In the genomic region with DNA sequence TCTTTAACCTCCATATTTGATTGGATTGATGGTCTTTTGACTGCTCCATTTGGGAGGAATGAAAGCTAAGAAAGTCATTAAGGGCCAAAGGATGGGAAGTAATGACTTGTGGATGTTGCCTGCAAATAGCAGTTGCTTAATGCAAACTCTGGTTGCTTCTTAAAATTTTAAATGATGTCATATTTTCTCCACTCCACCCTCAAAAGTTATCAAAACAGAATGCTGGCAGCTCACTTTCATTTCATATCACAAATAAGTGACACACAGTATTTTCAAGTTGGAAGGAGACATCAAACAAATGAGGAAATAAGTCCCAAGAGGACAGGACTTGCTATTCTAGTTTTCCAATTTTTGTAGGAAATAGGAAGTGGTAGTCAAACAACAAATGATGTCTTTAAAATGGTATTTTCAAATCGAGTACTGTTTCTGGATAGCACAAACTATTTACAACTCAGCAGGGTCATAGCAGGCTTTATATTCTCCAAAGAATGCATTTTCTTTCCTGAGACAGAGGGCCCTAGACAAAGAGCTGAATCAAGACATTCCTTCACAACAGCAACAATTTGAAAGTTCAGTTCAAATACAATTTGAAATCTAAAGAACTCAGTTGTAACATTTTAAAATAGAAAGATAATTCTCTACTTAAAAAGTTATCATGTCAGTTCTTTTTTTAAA, we compare ENCODE assay signal across 1 cellular context.
TF ChIP-seq lines count a peak whose summit lies in the region.

No MANE protein-coding gene starts in this region.

TF ChIP-seq in H1, 55 proteins besides CTCF, POLR2A, EP300 and RAD21:
- TF ChIP-seq, protein P1, sequence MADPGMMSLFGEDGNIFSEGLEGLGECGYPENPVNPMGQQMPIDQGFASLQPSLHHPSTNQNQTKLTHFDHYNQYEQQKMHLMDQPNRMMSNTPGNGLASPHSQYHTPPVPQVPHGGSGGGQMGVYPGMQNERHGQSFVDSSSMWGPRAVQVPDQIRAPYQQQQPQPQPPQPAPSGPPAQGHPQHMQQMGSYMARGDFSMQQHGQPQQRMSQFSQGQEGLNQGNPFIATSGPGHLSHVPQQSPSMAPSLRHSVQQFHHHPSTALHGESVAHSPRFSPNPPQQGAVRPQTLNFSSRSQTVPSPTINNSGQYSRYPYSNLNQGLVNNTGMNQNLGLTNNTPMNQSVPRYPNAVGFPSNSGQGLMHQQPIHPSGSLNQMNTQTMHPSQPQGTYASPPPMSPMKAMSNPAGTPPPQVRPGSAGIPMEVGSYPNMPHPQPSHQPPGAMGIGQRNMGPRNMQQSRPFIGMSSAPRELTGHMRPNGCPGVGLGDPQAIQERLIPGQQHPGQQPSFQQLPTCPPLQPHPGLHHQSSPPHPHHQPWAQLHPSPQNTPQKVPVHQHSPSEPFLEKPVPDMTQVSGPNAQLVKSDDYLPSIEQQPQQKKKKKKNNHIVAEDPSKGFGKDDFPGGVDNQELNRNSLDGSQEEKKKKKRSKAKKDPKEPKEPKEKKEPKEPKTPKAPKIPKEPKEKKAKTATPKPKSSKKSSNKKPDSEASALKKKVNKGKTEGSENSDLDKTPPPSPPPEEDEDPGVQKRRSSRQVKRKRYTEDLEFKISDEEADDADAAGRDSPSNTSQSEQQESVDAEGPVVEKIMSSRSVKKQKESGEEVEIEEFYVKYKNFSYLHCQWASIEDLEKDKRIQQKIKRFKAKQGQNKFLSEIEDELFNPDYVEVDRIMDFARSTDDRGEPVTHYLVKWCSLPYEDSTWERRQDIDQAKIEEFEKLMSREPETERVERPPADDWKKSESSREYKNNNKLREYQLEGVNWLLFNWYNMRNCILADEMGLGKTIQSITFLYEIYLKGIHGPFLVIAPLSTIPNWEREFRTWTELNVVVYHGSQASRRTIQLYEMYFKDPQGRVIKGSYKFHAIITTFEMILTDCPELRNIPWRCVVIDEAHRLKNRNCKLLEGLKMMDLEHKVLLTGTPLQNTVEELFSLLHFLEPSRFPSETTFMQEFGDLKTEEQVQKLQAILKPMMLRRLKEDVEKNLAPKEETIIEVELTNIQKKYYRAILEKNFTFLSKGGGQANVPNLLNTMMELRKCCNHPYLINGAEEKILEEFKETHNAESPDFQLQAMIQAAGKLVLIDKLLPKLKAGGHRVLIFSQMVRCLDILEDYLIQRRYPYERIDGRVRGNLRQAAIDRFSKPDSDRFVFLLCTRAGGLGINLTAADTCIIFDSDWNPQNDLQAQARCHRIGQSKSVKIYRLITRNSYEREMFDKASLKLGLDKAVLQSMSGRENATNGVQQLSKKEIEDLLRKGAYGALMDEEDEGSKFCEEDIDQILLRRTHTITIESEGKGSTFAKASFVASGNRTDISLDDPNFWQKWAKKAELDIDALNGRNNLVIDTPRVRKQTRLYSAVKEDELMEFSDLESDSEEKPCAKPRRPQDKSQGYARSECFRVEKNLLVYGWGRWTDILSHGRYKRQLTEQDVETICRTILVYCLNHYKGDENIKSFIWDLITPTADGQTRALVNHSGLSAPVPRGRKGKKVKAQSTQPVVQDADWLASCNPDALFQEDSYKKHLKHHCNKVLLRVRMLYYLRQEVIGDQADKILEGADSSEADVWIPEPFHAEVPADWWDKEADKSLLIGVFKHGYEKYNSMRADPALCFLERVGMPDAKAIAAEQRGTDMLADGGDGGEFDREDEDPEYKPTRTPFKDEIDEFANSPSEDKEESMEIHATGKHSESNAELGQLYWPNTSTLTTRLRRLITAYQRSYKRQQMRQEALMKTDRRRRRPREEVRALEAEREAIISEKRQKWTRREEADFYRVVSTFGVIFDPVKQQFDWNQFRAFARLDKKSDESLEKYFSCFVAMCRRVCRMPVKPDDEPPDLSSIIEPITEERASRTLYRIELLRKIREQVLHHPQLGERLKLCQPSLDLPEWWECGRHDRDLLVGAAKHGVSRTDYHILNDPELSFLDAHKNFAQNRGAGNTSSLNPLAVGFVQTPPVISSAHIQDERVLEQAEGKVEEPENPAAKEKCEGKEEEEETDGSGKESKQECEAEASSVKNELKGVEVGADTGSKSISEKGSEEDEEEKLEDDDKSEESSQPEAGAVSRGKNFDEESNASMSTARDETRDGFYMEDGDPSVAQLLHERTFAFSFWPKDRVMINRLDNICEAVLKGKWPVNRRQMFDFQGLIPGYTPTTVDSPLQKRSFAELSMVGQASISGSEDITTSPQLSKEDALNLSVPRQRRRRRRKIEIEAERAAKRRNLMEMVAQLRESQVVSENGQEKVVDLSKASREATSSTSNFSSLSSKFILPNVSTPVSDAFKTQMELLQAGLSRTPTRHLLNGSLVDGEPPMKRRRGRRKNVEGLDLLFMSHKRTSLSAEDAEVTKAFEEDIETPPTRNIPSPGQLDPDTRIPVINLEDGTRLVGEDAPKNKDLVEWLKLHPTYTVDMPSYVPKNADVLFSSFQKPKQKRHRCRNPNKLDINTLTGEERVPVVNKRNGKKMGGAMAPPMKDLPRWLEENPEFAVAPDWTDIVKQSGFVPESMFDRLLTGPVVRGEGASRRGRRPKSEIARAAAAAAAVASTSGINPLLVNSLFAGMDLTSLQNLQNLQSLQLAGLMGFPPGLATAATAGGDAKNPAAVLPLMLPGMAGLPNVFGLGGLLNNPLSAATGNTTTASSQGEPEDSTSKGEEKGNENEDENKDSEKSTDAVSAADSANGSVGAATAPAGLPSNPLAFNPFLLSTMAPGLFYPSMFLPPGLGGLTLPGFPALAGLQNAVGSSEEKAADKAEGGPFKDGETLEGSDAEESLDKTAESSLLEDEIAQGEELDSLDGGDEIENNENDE (IDR thresholded peaks at IDR 0.05; ENCODE audit: insufficient replicate concordance, low read length) = no peak
- TF ChIP-seq NANOG (IDR thresholded peaks at IDR 0.05; ENCODE audit: insufficient read depth, low read depth, low read length, poor library complexity, severe bottlenecking) (no peak), ZNF274 (IDR thresholded peaks at IDR 0.05; ENCODE audit: borderline replicate concordance, extremely low read depth, low read length) (no peak), KDM4A (IDR thresholded peaks at IDR 0.05; ENCODE audit: low read depth, low read length, severe bottlenecking) (no peak), BACH1 (IDR thresholded peaks at IDR 0.05; ENCODE audit: low read length) (no peak), YY1 (IDR thresholded peaks at IDR 0.05; ENCODE audit: low read depth, low read length) (no peak), MAFK (IDR thresholded peaks at IDR 0.05; ENCODE audit: low read depth, low read length) (no peak)
